2 cellular contexts compared by ENCODE assay signal in genomic region chr6:12730809-12731208, GRCh38. TPM values are rescaled to one million over a fixed set of nuclear protein-coding genes. Genes with fewer than 3 reads are reported as not detected.
"Had no signal": no experiment of that assay in that cellular context is flagged by ENCODE, and none has a peak within 500 bp of the region (broad histone marks: within the 10 kb centered on the region; RNA-seq: fewer than 3 reads in every experiment).

No MANE protein-coding gene starts in this region.

RNA-seq across cellular contexts. Expression of gene PHACTR1, which starts 14.2 kb away (rescaled TPM):
- total RNA-seq: PC-3, PC-9 had no signal
